Comparison of ENCODE assay signal across 11 cellular contexts in the genomic region with DNA sequence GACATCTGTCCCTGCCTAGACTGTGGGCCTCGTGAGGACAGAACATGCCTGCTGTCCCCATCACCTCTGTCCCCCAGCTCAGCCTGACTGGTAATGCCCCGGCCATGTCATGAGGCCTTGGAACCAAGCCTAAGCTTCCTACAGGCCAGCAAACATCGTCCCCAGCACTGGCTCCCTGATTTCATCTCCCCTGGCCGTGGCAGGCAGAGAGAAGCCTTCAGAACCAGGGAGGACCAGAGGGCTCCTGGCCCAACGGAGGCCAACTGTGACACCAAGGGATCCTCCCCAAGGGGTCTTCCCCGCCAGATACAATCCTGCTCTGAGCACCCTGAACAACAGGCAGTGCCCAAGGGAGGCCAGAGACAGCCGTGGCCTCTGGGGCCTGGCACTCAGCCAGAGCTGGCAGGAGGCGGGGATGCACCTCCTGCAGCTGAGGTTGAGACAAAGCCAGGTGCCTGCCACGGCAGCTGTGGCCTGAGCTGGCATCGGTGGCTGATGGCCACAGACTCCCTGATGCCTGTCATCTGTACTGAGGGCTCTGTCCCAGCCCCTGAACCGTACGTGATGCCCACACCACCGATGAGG. TPM values are rescaled to one million over a fixed set of nuclear protein-coding genes. Genes with fewer than 3 reads are reported as not detected.
A peak's percentile ranks its signal among the peaks of the same experiment; 100 is the strongest.
DNase-seq lines count a peak whose midpoint lies in the region; ATAC-seq, FAIRE-seq and TF ChIP-seq lines count a peak whose summit lies in the region.
"Had no signal": no experiment of that assay in that cellular context is flagged by ENCODE, and none has a peak within 500 bp of the region (broad histone marks: within the 10 kb centered on the region; RNA-seq: fewer than 3 reads in every experiment).

No MANE protein-coding gene starts in this region.

- 56% methylated on average over 12 of the region's 13 CpGs for WGBS in A549 (ENCODE audit: missing lambda C conversion rate)

- no peak for TF ChIP-seq EP300 in A549 (IDR thresholded peaks at IDR 0.05)
- TF ChIP-seq EP300 in Ishikawa (IDR thresholded peaks at IDR 0.05; ENCODE audit: borderline replicate concordance) = no peak

- H3K27me3 ChIP-seq in right atrium auricular region = no peaks in the 10 kb centered on the region

- FAIRE-seq in A549 (lab: Jason Lieb, UNC) (no peak), GM19239 (lab: Jason Lieb, UNC) (no peak)

- no peak for TF ChIP-seq CTCF in A549 (IDR thresholded peaks at IDR 0.05)
- TF ChIP-seq CTCF in right atrium auricular region (IDR thresholded peaks at IDR 0.05) = no peak

- no peaks in the 10 kb centered on the region for H3K4me1 ChIP-seq in A549
- peaks cover 0 to 22% of the 10 kb centered on the region in 2 donors for H3K4me1 ChIP-seq in right atrium auricular region
- H3K4me1 ChIP-seq: parathyroid adenoma had no signal

- no peak overlapping the region for H3K4me3 ChIP-seq in A549
- no peak overlapping the region for H3K4me3 ChIP-seq in right atrium auricular region
- H3K4me3 ChIP-seq: coronary artery had no signal

- H3K27ac ChIP-seq in A549 = no peak overlapping the region
- H3K27ac ChIP-seq in right atrium auricular region = peak overlapping the region; percentile 83 to 85
- H3K27ac ChIP-seq: C4-2B, coronary artery, parathyroid adenoma had no signal

- ATAC-seq in A549 (peak; percentile 21 to 24; a peak in 2 of 6 replicates), HG02588 (IDR thresholded peaks at IDR 0.05; ENCODE audit: unreplicated experiment) (no peak)

- POLR2A ChIA-PET in A549 (lab: Yijun Ruan, JAX) = no interaction called here

- DNase-seq in A549 (ENCODE audit: low read depth in 1 of 2, low spot score in 1 of 2) (no peak), RPMI8226 (peak; percentile 95), right atrium auricular region (ENCODE audit: low spot score) (no peak), GDM1 (lab: John Stamatoyannopoulos, UW) (no peak), kidney glomerular epithelial cell (lab: John Stamatoyannopoulos, UW) (no peak), GM19239 (ENCODE audit: insufficient read length, low spot score) (no peak)

- H3K4me2 ChIP-seq in A549 = no peak overlapping the region

- CTCF ChIA-PET in A549 (lab: Yijun Ruan, JAX) = interaction anchor here (0.8 kb wide), 1 partner anchor 19 kb away, joined by 3 read pairs; no protein-coding TSS in a partner anchor

- no peak for TF ChIP-seq POLR2A in A549 (IDR thresholded peaks at IDR 0.05; ENCODE audit: low read length)

- H3K36me3 ChIP-seq in right atrium auricular region = no peaks in the 10 kb centered on the region

- TF ChIP-seq RAD21 in A549 (conservative IDR thresholded peaks at IDR 0.05 in 1 of 2, IDR thresholded peaks at IDR 0.05 in 1 of 2) (no peak), Ishikawa (IDR thresholded peaks at IDR 0.05; ENCODE audit: low read depth) (no peak)

- H3K9me3 ChIP-seq in A549 (no peaks in the 10 kb centered on the region), right atrium auricular region (no peaks in the 10 kb centered on the region)

TF ChIP-seq in A549, 52 proteins besides CTCF, POLR2A, EP300 and RAD21:
- TF ChIP-seq HDAC2 (IDR thresholded peaks at IDR 0.05) = no peak
- TF ChIP-seq HEYL (CRISPR knock-in tag; IDR thresholded peaks at IDR 0.05) = no peak
- TF ChIP-seq HOXB13 (CRISPR knock-in tag; IDR thresholded peaks at IDR 0.05; ENCODE audit: low read depth) = no peak
- TF ChIP-seq MAZ (IDR thresholded peaks at IDR 0.05; ENCODE audit: borderline replicate concordance, low read depth, low read length) = no peak
- TF ChIP-seq ZSCAN20 (CRISPR knock-in tag; IDR thresholded peaks at IDR 0.05) = no peak

TF ChIP-seq in Ishikawa, 13 proteins besides CTCF, POLR2A, EP300 and RAD21:
- TF ChIP-seq YY1 (IDR thresholded peaks at IDR 0.05; ENCODE audit: low read depth) (no peak), TEAD4 (IDR thresholded peaks at IDR 0.05) (no peak), NFIC (IDR thresholded peaks at IDR 0.05) (peak; percentile 78)
- TF ChIP-seq, protein P1, sequence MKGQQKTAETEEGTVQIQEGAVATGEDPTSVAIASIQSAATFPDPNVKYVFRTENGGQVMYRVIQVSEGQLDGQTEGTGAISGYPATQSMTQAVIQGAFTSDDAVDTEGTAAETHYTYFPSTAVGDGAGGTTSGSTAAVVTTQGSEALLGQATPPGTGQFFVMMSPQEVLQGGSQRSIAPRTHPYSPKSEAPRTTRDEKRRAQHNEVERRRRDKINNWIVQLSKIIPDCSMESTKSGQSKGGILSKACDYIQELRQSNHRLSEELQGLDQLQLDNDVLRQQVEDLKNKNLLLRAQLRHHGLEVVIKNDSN (IDR thresholded peaks at IDR 0.05) = no peak

RNA-seq across cellular contexts. Expression of gene NPHP4, which starts 9.9 kb away (rescaled TPM):
- polyA plus RNA-seq in A549 (2011; rRNA removed) (2.9 and 3.7 TPM in 2 replicates), A549 (2017; fragmentation: RNase III; extraction: RNeasy Plus Mini Kit Qiagen cat#74134 plus additional on column Dnase treatment) (4.8 to 5.5 TPM (median 5.1 TPM) in 3 replicates)
- polyA plus RNA-seq in A549 (2012; cell fraction: cytosol; rRNA removed) = 6.1 and 7.6 TPM in 2 replicates
- 31.0 and 35.1 TPM in 2 replicates for polyA plus RNA-seq in A549 (2012; cell fraction: nucleus; rRNA removed)
- 8.3 and 9.1 TPM in 2 replicates for polyA minus RNA-seq in A549 (2011; rRNA and poly(A)+ RNA removed)
- 1 to 10 TPM; 3.0 to 4.3 TPM for total RNA-seq in right atrium auricular region

RNA-seq across cellular contexts. Expression of gene KCNAB2, which starts 43.6 kb away (rescaled TPM):
- polyA plus RNA-seq in A549 (2011; rRNA removed) = 6.4 and 7.3 TPM in 2 replicates
- polyA plus RNA-seq in A549 (2012; cell fraction: cytosol; rRNA removed) = 6.7 and 7.7 TPM in 2 replicates
- polyA plus RNA-seq in A549 (2012; cell fraction: nucleus; rRNA removed) = 13.2 and 15.0 TPM in 2 replicates
- polyA plus RNA-seq in A549 (2017; fragmentation: RNase III; extraction: RNeasy Plus Mini Kit Qiagen cat#74134 plus additional on column Dnase treatment) = 9.9 to 11.1 TPM (median 9.9 TPM) in 3 replicates
- polyA minus RNA-seq in A549 (2011; rRNA and poly(A)+ RNA removed) = 6.0 and 6.1 TPM in 2 replicates
- 10 to 100 TPM in 1 of 2 donors, 1 to 10 TPM in 1; 9.3 to 14.3 TPM for total RNA-seq in right atrium auricular region

Comparison
In these comparisons a context has a peak if more than half of its experiments do, and no peak if none do; other contexts are left out.
1. H3K27ac ChIP-seq: peak in right atrium auricular region (2 of 2); none in A549 (0 of 2).